ENCODE assay signal across 15 cellular contexts in genomic region chr11:9249252-9249651, GRCh38. TPM values are rescaled to one million over a fixed set of nuclear protein-coding genes. Genes with fewer than 3 reads are reported as not detected.
DNase-seq lines count a peak whose midpoint lies in the region; ATAC-seq and TF ChIP-seq lines count a peak whose summit lies in the region.
"Had no signal": no experiment of that assay in that cellular context is flagged by ENCODE, and none has a peak within 500 bp of the region (broad histone marks: within the 10 kb centered on the region; RNA-seq: fewer than 3 reads in every experiment).

No MANE protein-coding gene starts in this region.

- H3K27ac Mint-ChIP-seq in activated naive CD8-positive, alpha-beta T cell: peak overlapping the region; percentile 41
- H3K27ac Mint-ChIP-seq in activated naive CD8-positive, alpha-beta T cell treated with anti-CD3 and anti-CD28 coated beads for 36 hours: no peak overlapping the region
- H3K27ac Mint-ChIP-seq in WTC11: no peak overlapping the region
- peak overlapping the region in 9 of 10 donors; percentile 40 to 93 (median 78) for H3K27ac Mint-ChIP-seq in naive thymus-derived CD8-positive, alpha-beta T cell

- no peak for TF ChIP-seq CTCF in HEK293 (tag by site-specific recombination; IDR thresholded peaks at IDR 0.05)
- TF ChIP-seq CTCF in WTC11 (IDR thresholded peaks at IDR 0.05): no peak
- TF ChIP-seq CTCF in lower lobe of right lung (IDR thresholded peaks at IDR 0.05): no peak
- TF ChIP-seq CTCF in OCI-LY7 (conservative IDR thresholded peaks at IDR 0.05; ENCODE audit: low read length): no peak

- H3K4me1 ChIP-seq in HEK293 (ENCODE audit: control insufficient read depth, insufficient read depth, low read length) (no peaks in the 10 kb centered on the region), lower lobe of right lung (peaks cover 30% of the 10 kb centered on the region), OCI-LY7 (ENCODE audit: insufficient read depth, low read length, poor library complexity, severe bottlenecking) (no peaks in the 10 kb centered on the region)
- H3K4me1 ChIP-seq: Caco-2 had no signal

- H3K4me3 Mint-ChIP-seq in activated naive CD8-positive, alpha-beta T cell: no peak overlapping the region
- no peak overlapping the region for H3K4me3 Mint-ChIP-seq in activated naive CD8-positive, alpha-beta T cell treated with anti-CD3 and anti-CD28 coated beads for 36 hours
- H3K4me3 Mint-ChIP-seq in WTC11: no peak overlapping the region
- H3K4me3 Mint-ChIP-seq in naive thymus-derived CD8-positive, alpha-beta T cell: peak overlapping the region in 5 of 10 donors; percentile 18 to 79 (median 61)

- no peak overlapping the region for H2AFZ ChIP-seq in OCI-LY7 (ENCODE audit: low read length)

- no peaks in the 10 kb centered on the region for H3K9me3 Mint-ChIP-seq in activated naive CD8-positive, alpha-beta T cell (ENCODE audit: low read depth)
- peaks cover 6% of the 10 kb centered on the region for H3K9me3 Mint-ChIP-seq in activated naive CD8-positive, alpha-beta T cell treated with anti-CD3 and anti-CD28 coated beads for 36 hours
- H3K9me3 Mint-ChIP-seq in WTC11: no peaks in the 10 kb centered on the region
- H3K9me3 Mint-ChIP-seq in naive thymus-derived CD8-positive, alpha-beta T cell: no peaks in the 10 kb centered on the region
- H3K9me3 Mint-ChIP-seq: CD8-positive, alpha-beta memory T cell had no signal

- H3K4me2 ChIP-seq in OCI-LY7 (ENCODE audit: low read length): no peak overlapping the region

- intact Hi-C loops in lower lobe of right lung (cut with DNase I): no loop called here
- intact Hi-C loops in OCI-LY7 (cut with micrococcal nuclease; ENCODE audit: unreplicated experiment): no loop called here

- H3K4me3 ChIP-seq in HEK293 (ENCODE audit: low read depth, low read length) (no peak overlapping the region), lower lobe of right lung (no peak overlapping the region), OCI-LY7 (ENCODE audit: low read depth, low read length, poor library complexity, severe bottlenecking) (no peak overlapping the region)

- BruUV-seq in OCI-LY7 (replicated peaks; lab: Mats Ljungman, UMichigan): no TSS peak

- H3K36me3 Mint-ChIP-seq in activated naive CD8-positive, alpha-beta T cell: no peaks in the 10 kb centered on the region
- H3K36me3 Mint-ChIP-seq in activated naive CD8-positive, alpha-beta T cell treated with anti-CD3 and anti-CD28 coated beads for 36 hours: peaks cover 14% of the 10 kb centered on the region
- H3K36me3 Mint-ChIP-seq in WTC11: 0 out of 2 replicates have a peak, but pooled peaks cover 6% of the 10 kb centered on the region
- peaks cover 0 to under 1% (median 0%) of the 10 kb centered on the region in 3 donors for H3K36me3 Mint-ChIP-seq in naive thymus-derived CD8-positive, alpha-beta T cell
- H3K36me3 Mint-ChIP-seq: CD8-positive, alpha-beta memory T cell had no signal

- no peaks in the 10 kb centered on the region for H3K9me2 ChIP-seq in OCI-LY7 (ENCODE audit: insufficient read depth, low read length)

- DNase-seq in activated naive CD8-positive, alpha-beta T cell treated with anti-CD3 and anti-CD28 coated beads for 36 hours: no peak
- DNase-seq in WTC11 (ENCODE audit: low spot score): no peak
- DNase-seq in naive thymus-derived CD8-positive, alpha-beta T cell: no peak
- no peak for DNase-seq in stimulated activated CD4-positive, alpha-beta T cell treated with anti-CD3 and anti-CD28 coated beads, Interleukin-4, amount 100 ng/mL, for 24 hours
- no peak for DNase-seq in lower lobe of right lung
- no peak for DNase-seq in OCI-LY7 (ENCODE audit: low spot score)
- DNase-seq: ACHN; Caco-2; CD8-positive, alpha-beta memory T cell; GF-D8; HCEC 1CT; IMR-90 had no signal

- H3K9me3 ChIP-seq in HEK293 (ENCODE audit: control insufficient read depth, insufficient read depth, low read depth, low read length): no peaks in the 10 kb centered on the region
- no peaks in the 10 kb centered on the region for H3K9me3 ChIP-seq in lower lobe of right lung
- H3K9me3 ChIP-seq in OCI-LY7 (ENCODE audit: low read length): no peaks in the 10 kb centered on the region
- H3K9me3 ChIP-seq: Caco-2 had no signal

- no peaks in the 10 kb centered on the region for H3K79me2 ChIP-seq in OCI-LY7 (ENCODE audit: insufficient read depth, low read depth, low read length)

- peaks cover 71% of the 10 kb centered on the region for H3K4me1 Mint-ChIP-seq in activated naive CD8-positive, alpha-beta T cell (ENCODE audit: low read depth)
- peaks cover 57% of the 10 kb centered on the region for H3K4me1 Mint-ChIP-seq in activated naive CD8-positive, alpha-beta T cell treated with anti-CD3 and anti-CD28 coated beads for 36 hours
- peaks cover 20% of the 10 kb centered on the region for H3K4me1 Mint-ChIP-seq in WTC11
- peaks cover 26 to 79% (median 65%) of the 10 kb centered on the region in 4 donors for H3K4me1 Mint-ChIP-seq in naive thymus-derived CD8-positive, alpha-beta T cell

- H3K27me3 Mint-ChIP-seq in activated naive CD8-positive, alpha-beta T cell: no peaks in the 10 kb centered on the region
- no peaks in the 10 kb centered on the region for H3K27me3 Mint-ChIP-seq in activated naive CD8-positive, alpha-beta T cell treated with anti-CD3 and anti-CD28 coated beads for 36 hours
- H3K27me3 Mint-ChIP-seq in WTC11 (ENCODE audit: low read depth): no peaks in the 10 kb centered on the region
- no peaks in the 10 kb centered on the region for H3K27me3 Mint-ChIP-seq in naive thymus-derived CD8-positive, alpha-beta T cell
- H3K27me3 Mint-ChIP-seq: CD8-positive, alpha-beta memory T cell had no signal

- POLR2A ChIA-PET in HEK293 (lab: Yijun Ruan, JAX) (no interaction called here), WTC11 (lab: Charles Lee) (no interaction called here), OCI-LY7 (lab: Charles Lee) (interaction anchor here (1.2 kb wide), 1 partner anchor 11 kb away, joined by 3 read pairs; no protein-coding TSS in a partner anchor)
- POLR2A ChIA-PET in naive thymus-derived CD8-positive, alpha-beta T cell (lab: Charles Lee): interaction anchor here (2.5 to 2.8 kb wide), 2 partner anchors 12 to 64 kb away, joined by 9 read pairs; partner anchors contain the start of gene TMEM41B

- no peaks in the 10 kb centered on the region for H3K27me3 ChIP-seq in lower lobe of right lung (ENCODE audit: low read depth)

- ATAC-seq in WTC11 (no peak), lower lobe of right lung (no peak)
- no peak for ATAC-seq in naive thymus-derived CD8-positive, alpha-beta T cell

- H3K27ac ChIP-seq in HEK293 (ENCODE audit: extremely low read depth, low read depth, low read length): no peak overlapping the region
- H3K27ac ChIP-seq in lower lobe of right lung: no peak overlapping the region
- H3K27ac ChIP-seq in OCI-LY7 (ENCODE audit: low read depth, low read length, poor library complexity, severe bottlenecking): no peak overlapping the region
- H3K27ac ChIP-seq: C4-2B had no signal

- no peaks in the 10 kb centered on the region for H4K20me1 ChIP-seq in OCI-LY7 (ENCODE audit: insufficient read depth, low read length)

- H3K36me3 ChIP-seq in HEK293 (ENCODE audit: control insufficient read depth in 2 of 2, insufficient read depth in 1 of 2, low read length in 2 of 2) (no peaks in the 10 kb centered on the region), lower lobe of right lung (peaks cover under 1% of the 10 kb centered on the region), OCI-LY7 (ENCODE audit: insufficient read depth, low read length) (no peaks in the 10 kb centered on the region)

- CTCF ChIA-PET in HEK293 (lab: Yijun Ruan, JAX): no interaction called here
- CTCF ChIA-PET in WTC11 (lab: Charles Lee): no interaction called here
- CTCF ChIA-PET in OCI-LY7 (lab: Charles Lee; ENCODE audit: unreplicated experiment): no interaction called here

TF ChIP-seq in HEK293, 187 proteins besides CTCF, POLR2A, EP300 and RAD21 (continues in another document):
- TF ChIP-seq ZBTB21 (tag by site-specific recombination; IDR thresholded peaks at IDR 0.05): no peak
- TF ChIP-seq ZNF121 (tag by site-specific recombination; IDR thresholded peaks at IDR 0.05): peak; percentile 51; the same call in 1 of the 2 replicates

TF ChIP-seq in WTC11, 78 proteins besides CTCF, POLR2A, EP300 and RAD21:
- TF ChIP-seq ZNF121 (CRISPR knock-in tag; IDR thresholded peaks at IDR 0.05): peak; percentile 91
- no peak for TF ChIP-seq JAZF1 (CRISPR knock-in tag; IDR thresholded peaks at IDR 0.05)

RNA-seq across cellular contexts. Expression of gene DENND5A, which starts 15.9 kb away (rescaled TPM):
- 10 to 100 TPM; 46.5 to 50.9 TPM for total RNA-seq in activated naive CD8-positive, alpha-beta T cell treated with anti-CD3 and anti-CD28 coated beads for 36 hours
- total RNA-seq in WTC11 (2021): 65.9 to 69.3 TPM (median 69.1 TPM) in 3 replicates
- total RNA-seq in naive thymus-derived CD8-positive, alpha-beta T cell: 100 to 1,000 TPM; 119 to 122 TPM
- polyA plus RNA-seq in naive thymus-derived CD8-positive, alpha-beta T cell: 10 to 100 TPM; 26.4 to 65.3 (median 33.5) TPM
- total RNA-seq in lower lobe of right lung: 97.5 TPM
- total RNA-seq in OCI-LY7 (2014; rRNA removed; shearing (Covaris generic)): 8.3 and 10.5 TPM in 2 replicates
- total RNA-seq in OCI-LY7 (2022): 4.0 and 5.1 TPM in 2 replicates

Comparison
In these comparisons a context has a peak if more than half of its experiments do, and no peak if none do; other contexts are left out.
1. H3K27ac Mint-ChIP-seq: peak in activated naive CD8-positive, alpha-beta T cell (single experiment) and naive thymus-derived CD8-positive, alpha-beta T cell (9 of 10); none in activated naive CD8-positive, alpha-beta T cell treated with anti-CD3 and anti-CD28 coated beads for 36 hours (single experiment) and WTC11 (single experiment).
2. POLR2A ChIA-PET loops: an anchor here in naive thymus-derived CD8-positive, alpha-beta T cell (2.5 to 2.8 kb wide) and OCI-LY7 (1.2 kb wide); none called in HEK293 and WTC11.